Comparison of ENCODE assay signal across 8 cellular contexts in genomic region chr18:79465392-79465991, GRCh38.
DNase-seq lines count a peak whose midpoint lies in the region; ATAC-seq and TF ChIP-seq lines count a peak whose summit lies in the region.

No MANE protein-coding gene starts in this region.

- no peak for TF ChIP-seq CTCF in GM12865 (IDR thresholded peaks at IDR 0.05; ENCODE audit: insufficient read depth, low read depth, low read length, missing control alignments)
- no peak for TF ChIP-seq CTCF in right atrium auricular region (IDR thresholded peaks at IDR 0.05)

- peak; percentile 83 for ATAC-seq in GM21423 (IDR thresholded peaks at IDR 0.05; ENCODE audit: unreplicated experiment)

- H3K9me3 ChIP-seq in right atrium auricular region, result no peaks in the 10 kb centered on the region

- peak overlapping the region; percentile 50 for H3K4me3 ChIP-seq in GM12865 (ENCODE audit: low read depth, low read length)
- H3K4me3 ChIP-seq in right atrium auricular region, result peak overlapping the region in 1 of 2 donors; percentile 16

- DNase-seq in GM12865 (ENCODE audit: low read depth) (peak; percentile 67), NAMALWA (ENCODE audit: low spot score) (peak; percentile 80), right atrium auricular region (ENCODE audit: low spot score) (no peak), cortex of kidney (lab: John Stamatoyannopoulos, UW) (no peak), NCI-H2196 (lab: John Stamatoyannopoulos, UW; ENCODE audit: unreplicated experiment) (no peak), NCI-H748 (lab: John Stamatoyannopoulos, UW; ENCODE audit: unreplicated experiment) (no peak), HT-29 (ENCODE audit: low spot score) (no peak)

- H3K36me3 ChIP-seq in right atrium auricular region, result peaks cover 51% of the 10 kb centered on the region

- H3K27ac ChIP-seq in right atrium auricular region, result peak overlapping the region; percentile 20 to 49

- peaks cover 0 to 21% of the 10 kb centered on the region in 2 donors for H3K4me1 ChIP-seq in right atrium auricular region

- no peaks in the 10 kb centered on the region for H3K27me3 ChIP-seq in right atrium auricular region

Comparison
In these comparisons a context has a peak if more than half of its experiments do, and no peak if none do; other contexts are left out.
1. DNase-seq: peak in GM12865 (single experiment) and NAMALWA (single experiment); none in right atrium auricular region (single experiment), cortex of kidney (single experiment), NCI-H2196 (single experiment), NCI-H748 (single experiment) and HT-29 (single experiment).